Comparison of ENCODE assay signal across 10 cellular contexts in genomic region chr2:237604960-237605359, GRCh38. TPM values are rescaled to one million over a fixed set of nuclear protein-coding genes. Genes with fewer than 3 reads are reported as not detected.
A peak's percentile ranks its signal among the peaks of the same experiment; 100 is the strongest.
DNase-seq lines count a peak whose midpoint lies in the region; ATAC-seq, FAIRE-seq and TF ChIP-seq lines count a peak whose summit lies in the region.
"Had no signal": no experiment of that assay in that cellular context is flagged by ENCODE, and none has a peak within 500 bp of the region (broad histone marks: within the 10 kb centered on the region; RNA-seq: fewer than 3 reads in every experiment).

No MANE protein-coding gene starts in this region.

- no peak overlapping the region for H4K5ac ChIP-seq in H1 (ENCODE audit: insufficient read length, low read depth, low read length)

- H3K9ac ChIP-seq in Karpas-422 (ENCODE audit: low read length) = no peak overlapping the region
- H3K9ac ChIP-seq in H1 (replicated peaks in 1 of 4; ENCODE audit: extremely low read depth in 1 of 4, low read depth in 3 of 4, low read length in 3 of 4) = no peak overlapping the region
- H3K9ac ChIP-seq in parathyroid adenoma = no peak overlapping the region
- no peak overlapping the region for H3K9ac ChIP-seq in smooth muscle cell (ENCODE audit: low read depth)

- H4K20me1 ChIP-seq in Karpas-422 (ENCODE audit: insufficient read depth, low read depth, low read length) = no peaks in the 10 kb centered on the region
- H4K20me1 ChIP-seq in H1 (replicated peaks in 1 of 2; ENCODE audit: control insufficient read depth in 1 of 2, insufficient read depth in 2 of 2, low read length in 2 of 2) = no peaks in the 10 kb centered on the region
- no peaks in the 10 kb centered on the region for H4K20me1 ChIP-seq in smooth muscle cell (ENCODE audit: low read depth)

- H3K27ac Mint-ChIP-seq in activated CD4-positive, alpha-beta T cell treated with anti-CD3 and anti-CD28 coated beads, Interleukin-2, amount 10 ng/mL, durations not matched to agents 24 days and 14 days = peak overlapping the region; percentile 42

- no peak for FAIRE-seq in H1 (lab: Jason Lieb, UNC)

- no peak overlapping the region; the same call in 1 of the 2 replicates for H2BK12ac ChIP-seq in H1 (ENCODE audit: low read depth, low read length)

- no peaks in the 10 kb centered on the region for H3K79me1 ChIP-seq in H1 (ENCODE audit: low read depth, low read length)

- no peak overlapping the region; the same call in 1 of the 2 replicates for H4K8ac ChIP-seq in H1 (ENCODE audit: extremely low read depth, insufficient read depth, low read length)

- no peak overlapping the region for H3K18ac ChIP-seq in H1 (ENCODE audit: extremely low read depth, low read length)

- TF ChIP-seq CTCF in H1 (IDR thresholded peaks at IDR 0.05; ENCODE audit: control extremely low read depth in 1 of 3, insufficient read depth in 1 of 3, low read depth in 1 of 3, low read length in 3 of 3) (peak; percentile 19 to 45 (median 41)), parathyroid adenoma (IDR thresholded peaks at IDR 0.05) (peak; percentile 31), smooth muscle cell (IDR thresholded peaks at IDR 0.05; ENCODE audit: borderline replicate concordance, insufficient read depth, poor library complexity, severe bottlenecking) (no peak)

- no peak for TF ChIP-seq EP300 in H1 (IDR thresholded peaks at IDR 0.05; ENCODE audit: borderline replicate concordance in 1 of 2, low read depth in 2 of 2, low read length in 2 of 2)

- no peak overlapping the region for H3K14ac ChIP-seq in H1 (ENCODE audit: insufficient read length)

- POLR2A ChIA-PET in H1 (lab: Charles Lee; ENCODE audit: partially characterized antibody) = interaction anchor here (0.8 to 2.5 kb wide), 3 partner anchors 10 to 24 kb away, joined by 3 to 17 read pairs (median 10); no protein-coding TSS in a partner anchor

- intact Hi-C loops in activated CD4-positive, alpha-beta T cell treated with anti-CD3 and anti-CD28 coated beads, Interleukin-2, amount 10 ng/mL, durations not matched to agents 24 days and 14 days (cut with micrococcal nuclease) = no loop called here

- peaks cover 2% of the 10 kb centered on the region for H3F3A ChIP-seq in smooth muscle cell (ENCODE audit: low read depth)

- H3K79me2 ChIP-seq in Karpas-422 (ENCODE audit: low read length) = no peaks in the 10 kb centered on the region
- H3K79me2 ChIP-seq in H1 (ENCODE audit: control insufficient read depth in 1 of 2, insufficient read depth in 2 of 2, low read length in 2 of 2) = no peaks in the 10 kb centered on the region
- no peaks in the 10 kb centered on the region for H3K79me2 ChIP-seq in parathyroid adenoma
- H3K79me2 ChIP-seq in smooth muscle cell (ENCODE audit: low read depth) = no peaks in the 10 kb centered on the region

- H3K9me2 ChIP-seq in Karpas-422 (replicated peaks; ENCODE audit: insufficient read depth, low read length) = no peaks in the 10 kb centered on the region

- H3K4me3 ChIP-seq in Karpas-422 (ENCODE audit: low read length) (no peak overlapping the region), H1 (ENCODE audit: extremely low read depth in 1 of 4, insufficient read depth in 2 of 4, low read depth in 3 of 4, low read length in 4 of 4) (no peak overlapping the region), parathyroid adenoma (ENCODE audit: low read depth, low read length) (no peak overlapping the region), smooth muscle cell (no peak overlapping the region)
- H3K4me3 ChIP-seq: ovary had no signal

- H4K91ac ChIP-seq in H1 (replicated peaks; ENCODE audit: insufficient read length, low read length) = no peak overlapping the region

- no peak for ATAC-seq in GM18519 (IDR thresholded peaks at IDR 0.05; ENCODE audit: low FRiP score, unreplicated experiment)

- no peak for DNase-seq in activated CD4-positive, alpha-beta T cell treated with anti-CD3 and anti-CD28 coated beads, Interleukin-2, amount 10 ng/mL, durations not matched to agents 24 days and 14 days
- DNase-seq in activated CD4-positive, alpha-beta T cell treated with anti-CD3 and anti-CD28 coated beads, Interleukin-2, amount 50 U/mL, for 48 hours = no peak
- DNase-seq in Karpas-422 (peak; percentile 11), H1 (ENCODE audit: low read depth in 1 of 2, low spot score in 2 of 2) (no peak), smooth muscle cell (lab: John Stamatoyannopoulos, UW; ENCODE audit: unreplicated experiment) (no peak), NCI-H1436 treated with DMSO at 0.1 percent for 48 hours (lab: John Stamatoyannopoulos, UW) (no peak)

- no peak overlapping the region for H3K23ac ChIP-seq in H1 (ENCODE audit: insufficient read length)

- TF ChIP-seq POLR2A in H1 (IDR thresholded peaks at IDR 0.05; ENCODE audit: control extremely low read depth in 1 of 2, low read depth in 2 of 2, low read length in 2 of 2) = no peak

- CTCF ChIA-PET in H1 (lab: Charles Lee; ENCODE audit: partially characterized antibody) = interaction anchor here (0.6 to 8.8 kb wide), 11 partner anchors 9 to 141 kb away, joined by 3 to 63 read pairs (median 4); partner anchors contain the start of gene RAB17

- peaks cover 18% of the 10 kb centered on the region for H3K27me3 Mint-ChIP-seq in activated CD4-positive, alpha-beta T cell treated with anti-CD3 and anti-CD28 coated beads, Interleukin-2, amount 10 ng/mL, durations not matched to agents 24 days and 14 days

- no peak overlapping the region for H2BK15ac ChIP-seq in H1 (ENCODE audit: low read length)

- peaks cover 9% of the 10 kb centered on the region for H3K4me1 ChIP-seq in Karpas-422 (ENCODE audit: low read length)
- H3K4me1 ChIP-seq in H1 (replicated peaks in 1 of 4; ENCODE audit: control insufficient read depth in 3 of 4, insufficient read depth in 4 of 4, low read length in 3 of 4) = peaks cover 0 to 14% (median 4%) of the 10 kb centered on the region in 4 experiments; a peak in 4 of 7 replicates
- H3K4me1 ChIP-seq in parathyroid adenoma = peaks cover 10% of the 10 kb centered on the region
- peaks cover 23% of the 10 kb centered on the region for H3K4me1 ChIP-seq in smooth muscle cell (ENCODE audit: low read depth)

- H2BK5ac ChIP-seq in H1 (ENCODE audit: low read depth, low read length) = no peak overlapping the region

- H3K4ac ChIP-seq in H1 (replicated peaks; ENCODE audit: insufficient read length, low read depth, low read length) = no peak overlapping the region

- H3K9me3 ChIP-seq in Karpas-422 (ENCODE audit: low read length) (no peaks in the 10 kb centered on the region), H1 (ENCODE audit: insufficient read depth in 2 of 2, low read depth in 1 of 2, low read length in 1 of 2) (peaks cover 10 to 16% of the 10 kb centered on the region in 2 experiments; a peak in 3 of 4 replicates), parathyroid adenoma (ENCODE audit: control insufficient read depth, low read length) (no peaks in the 10 kb centered on the region), smooth muscle cell (replicated peaks; ENCODE audit: low read depth) (no peaks in the 10 kb centered on the region)
- H3K9me3 ChIP-seq: ovary had no signal

- no peaks in the 10 kb centered on the region for H3K36me3 Mint-ChIP-seq in activated CD4-positive, alpha-beta T cell treated with anti-CD3 and anti-CD28 coated beads, Interleukin-2, amount 10 ng/mL, durations not matched to agents 24 days and 14 days (ENCODE audit: low read depth)

- no peak overlapping the region for H2BK120ac ChIP-seq in H1 (replicated peaks; ENCODE audit: low read depth, low read length)

- no peaks in the 10 kb centered on the region for H3K23me2 ChIP-seq in H1 (ENCODE audit: low read depth, low read length)

- no peaks in the 10 kb centered on the region for H3K27me3 ChIP-seq in Karpas-422 (ENCODE audit: low read length)
- no peaks in the 10 kb centered on the region for H3K27me3 ChIP-seq in H1 (replicated peaks in 1 of 4; ENCODE audit: control insufficient read depth in 3 of 4, extremely low read depth in 1 of 4, insufficient read depth in 3 of 4, low read length in 3 of 4)
- no peaks in the 10 kb centered on the region for H3K27me3 ChIP-seq in parathyroid adenoma (ENCODE audit: control insufficient read depth, insufficient read depth, low read length)
- no peaks in the 10 kb centered on the region for H3K27me3 ChIP-seq in smooth muscle cell (ENCODE audit: low read depth)
- H3K27me3 ChIP-seq: ovary had no signal

- H2AK5ac ChIP-seq in H1 (ENCODE audit: low read depth, low read length) = no peak overlapping the region; the same call in 1 of the 2 replicates

- H2AFZ ChIP-seq in Karpas-422 (ENCODE audit: low read length) (no peak overlapping the region), H1 (ENCODE audit: low read length) (no peak overlapping the region), parathyroid adenoma (no peak overlapping the region), smooth muscle cell (ENCODE audit: low read depth) (no peak overlapping the region)

- H3K4me1 Mint-ChIP-seq in activated CD4-positive, alpha-beta T cell treated with anti-CD3 and anti-CD28 coated beads, Interleukin-2, amount 10 ng/mL, durations not matched to agents 24 days and 14 days = peaks cover 17% of the 10 kb centered on the region

- H3K9me3 Mint-ChIP-seq in activated CD4-positive, alpha-beta T cell treated with anti-CD3 and anti-CD28 coated beads, Interleukin-2, amount 10 ng/mL, durations not matched to agents 24 days and 14 days = no peaks in the 10 kb centered on the region

- H3K4me2 ChIP-seq in Karpas-422 (ENCODE audit: low read depth, low read length, poor library complexity, severe bottlenecking) = no peak overlapping the region
- no peak overlapping the region for H3K4me2 ChIP-seq in H1 (ENCODE audit: insufficient read depth in 1 of 2, low read depth in 2 of 2, low read length in 2 of 2)
- H3K4me2 ChIP-seq in parathyroid adenoma (ENCODE audit: low read length) = no peak overlapping the region
- H3K4me2 ChIP-seq in smooth muscle cell = no peak overlapping the region

- no peak overlapping the region for H2BK20ac ChIP-seq in H1 (ENCODE audit: low read length)

- TF ChIP-seq RAD21 in H1 (IDR thresholded peaks at IDR 0.05 in 1 of 2, conservative IDR thresholded peaks at IDR 0.05 in 1 of 2; ENCODE audit: low read depth in 2 of 2, low read length in 2 of 2) = peak; percentile 54 to 67

- WGBS in H1 (ENCODE audit: extremely low coverage in 1 of 2, insufficient coverage in 1 of 2, insufficient read length in 1 of 2, insufficient replicate concordance in 2 of 2, low coverage in 1 of 2, low lambda C conversion rate in 2 of 2, missing lambda C conversion rate in 1 of 2), 2 experiments = 93% methylated on average over 8 of the region's 9 CpGs; no CpG with 5 or more reads in 1 of the 2 experiments
- WGBS in smooth muscle cell (ENCODE audit: low lambda C conversion rate) = 96% methylated on average over 9 of the region's 9 CpGs

- no peak overlapping the region for H3K56ac ChIP-seq in H1 (replicated peaks; ENCODE audit: insufficient read length, low read depth, low read length)

- H3K36me3 ChIP-seq in Karpas-422 (ENCODE audit: insufficient read depth, low read length) (no peaks in the 10 kb centered on the region), H1 (ENCODE audit: control insufficient read depth in 2 of 4, insufficient read depth in 4 of 4, low read length in 3 of 4) (no peaks in the 10 kb centered on the region), parathyroid adenoma (ENCODE audit: control insufficient read depth, insufficient read depth, low read length) (no peaks in the 10 kb centered on the region), smooth muscle cell (ENCODE audit: low read depth) (no peaks in the 10 kb centered on the region)
- H3K36me3 ChIP-seq: ovary had no signal

- H3K27ac ChIP-seq in Karpas-422 (ENCODE audit: low read length) (no peak overlapping the region), H1 (ENCODE audit: low read depth, low read length) (no peak overlapping the region), parathyroid adenoma (no peak overlapping the region), smooth muscle cell (ENCODE audit: low read depth) (no peak overlapping the region)
- H3K27ac ChIP-seq: ovary, RWPE1 had no signal

- no peak overlapping the region for H3K4me3 Mint-ChIP-seq in activated CD4-positive, alpha-beta T cell treated with anti-CD3 and anti-CD28 coated beads, Interleukin-2, amount 10 ng/mL, durations not matched to agents 24 days and 14 days

RNA-seq across cellular contexts. Expression of gene RAB17, which starts 14.4 kb away (rescaled TPM):
- total RNA-seq in activated CD4-positive, alpha-beta T cell treated with anti-CD3 and anti-CD28 coated beads, Interleukin-2, amount 10 ng/mL, durations not matched to agents 24 days and 14 days = 0.26 TPM in 1 of 2 replicates, not detected in the other
- 1.3 and 2.9 TPM in 2 replicates for total RNA-seq in Karpas-422 (2014; rRNA removed; shearing (Covaris generic); ENCODE audit: low replicate concordance)
- total RNA-seq in H1 (2021; fragmentation: NEBNext Ultra II Directional; extraction: Animal tissue kit (Norgen Biotek cat#: 25700)) = 83.4 and 83.8 TPM in 2 replicates
- polyA plus RNA-seq in H1 (2011; rRNA removed) (42.6 and 61.3 TPM in 2 replicates), smooth muscle cell (0.69 and 2.0 TPM in 2 replicates)
- 101 TPM for polyA plus RNA-seq in H1 (2011; cell fraction: cytosol; rRNA removed)
- 167 TPM for polyA plus RNA-seq in H1 (2011; cell fraction: nucleus; rRNA removed)
- 84.7 to 102 TPM (median 94.1 TPM) in 4 replicates for polyA plus RNA-seq in H1 (2012, experiment 1 of 2)
- 63.0 TPM for polyA plus RNA-seq in H1 (2012, experiment 2 of 2)
- 232 TPM for polyA plus RNA-seq in H1 (2013, experiment 1 of 2)
- 228 TPM for polyA plus RNA-seq in H1 (2013, experiment 2 of 2)
- polyA minus RNA-seq in H1 (2011; rRNA and poly(A)+ RNA removed) = 46.1 and 50.2 TPM in 2 replicates
- polyA minus RNA-seq in H1 (2011; cell fraction: cytosol; rRNA and poly(A)+ RNA removed) = 25.8 TPM
- polyA minus RNA-seq in H1 (2011; cell fraction: nucleus; rRNA and poly(A)+ RNA removed) = 47.1 TPM
- 0.18 and 1.4 TPM in 2 replicates for total RNA-seq in smooth muscle cell

RNA-seq across cellular contexts. Expression of gene LRRFIP1, which starts 22.4 kb away (rescaled TPM):
- 210 and 216 TPM in 2 replicates for total RNA-seq in activated CD4-positive, alpha-beta T cell treated with anti-CD3 and anti-CD28 coated beads, Interleukin-2, amount 10 ng/mL, durations not matched to agents 24 days and 14 days
- 29.9 and 30.7 TPM in 2 replicates for total RNA-seq in Karpas-422 (2014; rRNA removed; shearing (Covaris generic); ENCODE audit: low replicate concordance)
- total RNA-seq in H1 (2021; fragmentation: NEBNext Ultra II Directional; extraction: Animal tissue kit (Norgen Biotek cat#: 25700)) = 68.6 and 75.8 TPM in 2 replicates
- 12.1 and 13.8 TPM in 2 replicates for polyA plus RNA-seq in H1 (2011; rRNA removed)
- 25.4 TPM for polyA plus RNA-seq in H1 (2011; cell fraction: cytosol; rRNA removed)
- 26.6 TPM for polyA plus RNA-seq in H1 (2011; cell fraction: nucleus; rRNA removed)
- polyA plus RNA-seq in H1 (2012, experiment 1 of 2) = 33.6 to 61.3 TPM (median 38.1 TPM) in 4 replicates
- polyA plus RNA-seq in H1 (2012, experiment 2 of 2) = 4.3 TPM
- polyA plus RNA-seq in H1 (2013, experiment 1 of 2) = 98.5 TPM
- 87.2 TPM for polyA plus RNA-seq in H1 (2013, experiment 2 of 2)
- polyA minus RNA-seq in H1 (2011; rRNA and poly(A)+ RNA removed) = 18.7 and 22.1 TPM in 2 replicates
- polyA minus RNA-seq in H1 (2011; cell fraction: cytosol; rRNA and poly(A)+ RNA removed) = 18.1 TPM
- 46.1 TPM for polyA minus RNA-seq in H1 (2011; cell fraction: nucleus; rRNA and poly(A)+ RNA removed)
- total RNA-seq in smooth muscle cell = 36.2 and 49.5 TPM in 2 replicates
- polyA plus RNA-seq in smooth muscle cell = 65.1 and 82.7 TPM in 2 replicates

RNA-seq across cellular contexts. Expression of gene PRLH, which starts 38.6 kb away (rescaled TPM):
- total RNA-seq in activated CD4-positive, alpha-beta T cell treated with anti-CD3 and anti-CD28 coated beads, Interleukin-2, amount 10 ng/mL, durations not matched to agents 24 days and 14 days = not detected in 2 replicates
- total RNA-seq in Karpas-422 (2014; rRNA removed; shearing (Covaris generic); ENCODE audit: low replicate concordance) = not detected in 2 replicates
- total RNA-seq in H1 (2021; fragmentation: NEBNext Ultra II Directional; extraction: Animal tissue kit (Norgen Biotek cat#: 25700)) = not detected in 2 replicates
- not detected in 2 replicates for polyA plus RNA-seq in H1 (2011; rRNA removed)
- not detected for polyA plus RNA-seq in H1 (2011; cell fraction: cytosol; rRNA removed)
- not detected for polyA plus RNA-seq in H1 (2011; cell fraction: nucleus; rRNA removed)
- polyA plus RNA-seq in H1 (2012, experiment 1 of 2) = not detected in 4 replicates
- polyA plus RNA-seq in H1 (2012, experiment 2 of 2) = not detected
- polyA plus RNA-seq in H1 (2013, experiment 1 of 2) = not detected
- not detected for polyA plus RNA-seq in H1 (2013, experiment 2 of 2)
- not detected in 2 replicates for polyA minus RNA-seq in H1 (2011; rRNA and poly(A)+ RNA removed)
- not detected for polyA minus RNA-seq in H1 (2011; cell fraction: cytosol; rRNA and poly(A)+ RNA removed)
- not detected for polyA minus RNA-seq in H1 (2011; cell fraction: nucleus; rRNA and poly(A)+ RNA removed)
- total RNA-seq in smooth muscle cell = not detected in 2 replicates
- not detected in 2 replicates for polyA plus RNA-seq in smooth muscle cell
- total RNA-seq: ovary had no signal
- polyA plus RNA-seq: ovary had no signal

Comparison
In these comparisons a context has a peak if more than half of its experiments do, and no peak if none do; other contexts are left out.
1. RNA of gene RAB17, which starts 14.4 kb away (total RNA-seq): 83.4 to 83.8 TPM in H1; 0.18 to 1.4 TPM in smooth muscle cell, 1.3 to 2.9 TPM in Karpas-422 and 0.26 TPM in activated CD4-positive, alpha-beta T cell treated with anti-CD3 and anti-CD28 coated beads, Interleukin-2, amount 10 ng/mL, durations not matched to agents 24 days and 14 days; every median in the first group is over 10 times any median in the second.